21 cellular contexts compared by ENCODE assay signal in the genomic region with DNA sequence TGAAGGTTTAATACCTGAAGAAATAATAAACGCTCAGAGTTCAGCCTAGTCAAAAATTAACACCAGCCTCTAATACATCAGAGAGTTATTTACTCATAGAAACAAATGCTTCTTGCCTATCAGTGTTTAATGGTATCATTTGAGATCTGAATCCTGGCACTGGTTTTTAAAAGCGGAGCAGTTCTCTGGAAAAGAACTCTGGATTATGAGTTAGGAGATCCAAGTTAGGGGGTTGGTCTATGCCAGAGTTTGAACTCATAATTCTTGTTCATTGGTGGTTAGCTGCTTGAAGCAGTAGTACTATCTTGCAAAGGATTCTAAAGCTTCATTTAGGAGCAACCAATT. TPM values are rescaled to one million over a fixed set of nuclear protein-coding genes. Genes with fewer than 3 reads are reported as not detected.
DNase-seq lines count a peak whose midpoint lies in the region; ATAC-seq, FAIRE-seq and TF ChIP-seq lines count a peak whose summit lies in the region.
"Had no signal": no experiment of that assay in that cellular context is flagged by ENCODE, and none has a peak within 500 bp of the region (broad histone marks: within the 10 kb centered on the region; RNA-seq: fewer than 3 reads in every experiment).

No MANE protein-coding gene starts in this region.

- TF ChIP-seq EP300 in GM12878 (IDR thresholded peaks at IDR 0.05; ENCODE audit: borderline replicate concordance in 1 of 2, control insufficient read depth in 1 of 2, low read depth in 2 of 2, low read length in 2 of 2): no peak

- peaks cover 54% of the 10 kb centered on the region for H3K4me1 Mint-ChIP-seq in activated CD4-positive, alpha-beta memory T cell treated with anti-CD3 and anti-CD28 coated beads for 36 hours (ENCODE audit: low read depth)
- peaks cover 48% of the 10 kb centered on the region for H3K4me1 Mint-ChIP-seq in activated CD4-positive, alpha-beta memory T cell treated with anti-CD3 and anti-CD28 coated beads, Interleukin-2, amount 10 ng/mL, durations not matched to agents 7 days and 5 days
- H3K4me1 Mint-ChIP-seq in H9 (peaks cover 15 to 18% of the 10 kb centered on the region in 2 experiments), natural killer cell (peaks cover 55 to 59% of the 10 kb centered on the region in 2 donors), HFFc6 (ENCODE audit: low read depth) (peaks cover 24% of the 10 kb centered on the region)
- H3K4me1 Mint-ChIP-seq in activated T-helper 2 cell treated with anti-CD3 and anti-CD28 coated beads, Interferon-gamma antibody, Interleukin-2, Interleukin-4, amounts not matched to agents 10 μg/mL and 5 μg/mL and 100 μg/mL, durations not matched to agents 14 hours and 24 hours and 36 hours (ENCODE audit: low read depth): peaks cover 37% of the 10 kb centered on the region

- H4K91ac ChIP-seq in H9 (ENCODE audit: insufficient read length, low read depth, low read length): no peak overlapping the region

- H3K27ac Mint-ChIP-seq in activated CD4-positive, alpha-beta memory T cell treated with anti-CD3 and anti-CD28 coated beads for 36 hours: peak overlapping the region; percentile 54
- H3K27ac Mint-ChIP-seq in activated CD4-positive, alpha-beta memory T cell treated with anti-CD3 and anti-CD28 coated beads, Interleukin-2, amount 10 ng/mL, durations not matched to agents 7 days and 5 days: no peak overlapping the region
- H3K27ac Mint-ChIP-seq in H9 (peak overlapping the region in 2 of 3 experiments; percentile 53 to 63; a peak in 2 of 7 replicates), natural killer cell (peak overlapping the region; percentile 81 to 90), HFFc6 (no peak overlapping the region; the same call in 1 of the 2 replicates)
- H3K27ac Mint-ChIP-seq in activated T-helper 2 cell treated with anti-CD3 and anti-CD28 coated beads, Interferon-gamma antibody, Interleukin-2, Interleukin-4, amounts not matched to agents 10 μg/mL and 5 μg/mL and 100 μg/mL, durations not matched to agents 14 hours and 24 hours and 36 hours: no peak overlapping the region
- H3K27ac Mint-ChIP-seq: dendritic cell treated with granulocyte-macrophage colony-stimulating factor and Interleukin-4, amounts not matched to agents 40 ng/mL and 50 ng/mL, for 4 days had no signal

- H3K56ac ChIP-seq in H9 (ENCODE audit: insufficient read length, low read depth, low read length): no peak overlapping the region

- no peak overlapping the region for H2BK20ac ChIP-seq in H9 (ENCODE audit: low read depth, low read length, poor library complexity, severe bottlenecking)

- no peaks in the 10 kb centered on the region for H3K27me3 Mint-ChIP-seq in activated CD4-positive, alpha-beta memory T cell treated with anti-CD3 and anti-CD28 coated beads for 36 hours
- H3K27me3 Mint-ChIP-seq in activated CD4-positive, alpha-beta memory T cell treated with anti-CD3 and anti-CD28 coated beads, Interleukin-2, amount 10 ng/mL, durations not matched to agents 7 days and 5 days: no peaks in the 10 kb centered on the region
- H3K27me3 Mint-ChIP-seq in H9 (ENCODE audit: low read depth): no peaks in the 10 kb centered on the region
- H3K27me3 Mint-ChIP-seq in natural killer cell (ENCODE audit: low read depth in 2 of 2): no peaks in the 10 kb centered on the region
- H3K27me3 Mint-ChIP-seq in activated T-helper 2 cell treated with anti-CD3 and anti-CD28 coated beads, Interferon-gamma antibody, Interleukin-2, Interleukin-4, amounts not matched to agents 10 μg/mL and 5 μg/mL and 100 μg/mL, durations not matched to agents 14 hours and 24 hours and 36 hours (ENCODE audit: low read depth): no peaks in the 10 kb centered on the region
- H3K27me3 Mint-ChIP-seq in HFFc6 (ENCODE audit: insufficient read depth): no peaks in the 10 kb centered on the region; the same call in 1 of the 2 replicates
- H3K27me3 Mint-ChIP-seq: dendritic cell treated with granulocyte-macrophage colony-stimulating factor and Interleukin-4, amounts not matched to agents 40 ng/mL and 50 ng/mL, for 4 days had no signal

- no peaks in the 10 kb centered on the region for H3K9me3 ChIP-seq in H9 (ENCODE audit: control insufficient read depth, low read depth, low read length)
- H3K9me3 ChIP-seq in GM12878 (replicated peaks; ENCODE audit: control insufficient read depth, insufficient read depth, low read length): peaks cover 5% of the 10 kb centered on the region; the same call in 2 of the 3 replicates
- H3K9me3 ChIP-seq: breast epithelium had no signal

- no peak overlapping the region for H2AK5ac ChIP-seq in H9 (ENCODE audit: insufficient read length, low read length)

- H3T11ph ChIP-seq in H9 (ENCODE audit: low read length): no peak overlapping the region

- no peak overlapping the region for H2AFZ ChIP-seq in H9 (ENCODE audit: low read length)
- H2AFZ ChIP-seq in GM12878 (ENCODE audit: control insufficient read depth, low read depth, low read length): no peak overlapping the region

- H3K9me3 Mint-ChIP-seq in activated CD4-positive, alpha-beta memory T cell treated with anti-CD3 and anti-CD28 coated beads for 36 hours: peaks cover 4% of the 10 kb centered on the region
- peaks cover 7% of the 10 kb centered on the region for H3K9me3 Mint-ChIP-seq in activated CD4-positive, alpha-beta memory T cell treated with anti-CD3 and anti-CD28 coated beads, Interleukin-2, amount 10 ng/mL, durations not matched to agents 7 days and 5 days
- H3K9me3 Mint-ChIP-seq in H9: peaks cover 10 to 17% of the 10 kb centered on the region in 2 experiments
- H3K9me3 Mint-ChIP-seq in natural killer cell: peaks cover 0 to 4% of the 10 kb centered on the region in 2 donors
- H3K9me3 Mint-ChIP-seq in activated T-helper 2 cell treated with anti-CD3 and anti-CD28 coated beads, Interferon-gamma antibody, Interleukin-2, Interleukin-4, amounts not matched to agents 10 μg/mL and 5 μg/mL and 100 μg/mL, durations not matched to agents 14 hours and 24 hours and 36 hours: peaks cover 4% of the 10 kb centered on the region
- H3K9me3 Mint-ChIP-seq in HFFc6: no peaks in the 10 kb centered on the region
- H3K9me3 Mint-ChIP-seq: dendritic cell treated with granulocyte-macrophage colony-stimulating factor and Interleukin-4, amounts not matched to agents 40 ng/mL and 50 ng/mL, for 4 days had no signal

- H3K4me2 ChIP-seq in H9 (ENCODE audit: insufficient read depth, insufficient read length, low read length): no peak overlapping the region
- no peak overlapping the region for H3K4me2 ChIP-seq in GM12878 (ENCODE audit: control insufficient read depth, insufficient read depth)

- H3K4me3 ChIP-seq in GM12878: no peak overlapping the region
- H3K4me3 ChIP-seq: breast epithelium had no signal

- no peak overlapping the region for H3K23ac ChIP-seq in H9 (ENCODE audit: insufficient read length, low read depth, low read length)

- no peak for DNase-seq in activated CD4-positive, alpha-beta memory T cell treated with anti-CD3 and anti-CD28 coated beads for 36 hours
- no peak for DNase-seq in activated CD4-positive, alpha-beta memory T cell treated with anti-CD3 and anti-CD28 coated beads, Interleukin-2, amount 10 ng/mL, durations not matched to agents 7 days and 5 days
- DNase-seq in H9 (no peak), GM12878 (ENCODE audit: low read depth, low spot score) (no peak), natural killer cell (no peak), NCI-H1105 treated with DMSO at 0.1 percent for 48 hours (lab: John Stamatoyannopoulos, UW) (no peak), HFFc6 (no peak)
- no peak for DNase-seq in activated T-helper 2 cell treated with anti-CD3 and anti-CD28 coated beads, Interferon-gamma antibody, Interleukin-2, Interleukin-4, amounts not matched to agents 10 μg/mL and 5 μg/mL and 100 μg/mL, durations not matched to agents 14 hours and 24 hours and 36 hours (ENCODE audit: low spot score)
- DNase-seq: C1 segment of cervical spinal cord, foreskin keratinocyte, hypothalamus, MV-4-11, NCI-H187 treated with DMSO at 0.1 percent for 48 hours, NCI-H2227 treated with DMSO at 0.1 percent for 48 hours, NCI-H82, OCI-M1, SIG-M5 had no signal

- SMC1A ChIA-PET in GM12878 (lab: Charles Lee; ENCODE audit: uncharacterized antibody, unreplicated experiment): interaction anchor here (1.3 to 1.6 kb wide), 2 partner anchors 15 to 41 kb away, joined by 3 read pairs; no protein-coding TSS in a partner anchor

- H3K9ac ChIP-seq in H9 (ENCODE audit: extremely low read depth, insufficient read length, low read length) (no peak overlapping the region), GM12878 (ENCODE audit: control insufficient read depth, insufficient read depth, low read length) (no peak overlapping the region)

- no peak overlapping the region for H4K5ac ChIP-seq in H9 (ENCODE audit: insufficient read length, low read depth, low read length)

- H2BK120ac ChIP-seq in H9 (ENCODE audit: low read depth, low read length, poor library complexity, severe bottlenecking): no peak overlapping the region

- peaks cover 38% of the 10 kb centered on the region; the same call in 1 of the 2 replicates for H3K79me2 ChIP-seq in H9 (ENCODE audit: insufficient read depth, low read length)
- peaks cover 66% of the 10 kb centered on the region for H3K79me2 ChIP-seq in GM12878 (ENCODE audit: control insufficient read depth, insufficient read depth, low read length)

- ATAC-seq in GM12878: no peak
- ATAC-seq in natural killer cell: no peak
- ATAC-seq: foreskin keratinocyte, sciatic nerve had no signal

- CTCF ChIA-PET in activated CD4-positive, alpha-beta memory T cell treated with anti-CD3 and anti-CD28 coated beads for 36 hours (lab: Charles Lee): interaction anchor here (1.0 kb wide), 1 partner anchor 8 kb away, joined by 3 read pairs; no protein-coding TSS in a partner anchor
- CTCF ChIA-PET in activated CD4-positive, alpha-beta memory T cell treated with anti-CD3 and anti-CD28 coated beads, Interleukin-2, amount 10 ng/mL, durations not matched to agents 7 days and 5 days (lab: Charles Lee): interaction anchor here (3.0 kb wide), 1 partner anchor 30 kb away, joined by 8 read pairs; a partner anchor contains a TSS
- CTCF ChIA-PET in GM12878 (lab: Yijun Ruan, JAX): no interaction called here

- no peak overlapping the region for H2BK15ac ChIP-seq in H9 (ENCODE audit: low read depth, low read length)

- H2BK5ac ChIP-seq in H9 (ENCODE audit: insufficient read length, low read length): no peak overlapping the region

- in situ Hi-C loops in GM12878 (cut with MboI): no loop called here

- TF ChIP-seq POLR2A in GM12878 (IDR thresholded peaks at IDR 0.05; ENCODE audit: low read depth, low read length): no peak

- H4K20me1 ChIP-seq in H9 (ENCODE audit: control insufficient read depth, insufficient read depth, insufficient read length) (no peaks in the 10 kb centered on the region), GM12878 (ENCODE audit: control insufficient read depth, insufficient read depth) (peaks cover 1% of the 10 kb centered on the region; the same call in 1 of the 2 replicates)

- H2BK12ac ChIP-seq in H9 (ENCODE audit: insufficient read length, low read depth, low read length): no peak overlapping the region

- TF ChIP-seq CTCF in H9 (conservative IDR thresholded peaks at IDR 0.05) (no peak), GM12878 (IDR thresholded peaks at IDR 0.05 in 2 of 3, conservative IDR thresholded peaks at IDR 0.05 in 1 of 3; ENCODE audit: control insufficient read depth in 2 of 3, extremely low read depth in 1 of 3, insufficient read depth in 1 of 3, low read depth in 3 of 3, low read length in 3 of 3) (no peak), natural killer cell (IDR thresholded peaks at IDR 0.05) (no peak), HFFc6 (IDR thresholded peaks at IDR 0.05) (no peak)

- H3K18ac ChIP-seq in H9 (ENCODE audit: insufficient read length, low read depth, low read length): no peak overlapping the region

- H3K14ac ChIP-seq in H9 (ENCODE audit: insufficient read depth, low read length): no peak overlapping the region

- H3K36me3 ChIP-seq in GM12878 (ENCODE audit: control insufficient read depth in 2 of 2, insufficient read depth in 2 of 2, low read length in 1 of 2): peaks cover 0 to 3% of the 10 kb centered on the region in 2 experiments; a peak in 2 of 4 replicates
- H3K36me3 ChIP-seq: breast epithelium had no signal

- peaks cover 2% of the 10 kb centered on the region for H3K79me1 ChIP-seq in H9 (ENCODE audit: insufficient read depth, low read depth, low read length, poor library complexity, severe bottlenecking)

- no peaks in the 10 kb centered on the region; the same call in 1 of the 2 replicates for H3K4me1 ChIP-seq in H9 (ENCODE audit: insufficient read depth, low read length)
- H3K4me1 ChIP-seq in GM12878 (ENCODE audit: control insufficient read depth, insufficient read depth, low read length): 0 out of 2 replicates have a peak, but pooled peaks cover 4% of the 10 kb centered on the region
- H3K4me1 ChIP-seq: breast epithelium, foreskin keratinocyte had no signal

- no peak overlapping the region for H3K4me3 Mint-ChIP-seq in activated CD4-positive, alpha-beta memory T cell treated with anti-CD3 and anti-CD28 coated beads for 36 hours
- H3K4me3 Mint-ChIP-seq in activated CD4-positive, alpha-beta memory T cell treated with anti-CD3 and anti-CD28 coated beads, Interleukin-2, amount 10 ng/mL, durations not matched to agents 7 days and 5 days: no peak overlapping the region
- no peak overlapping the region for H3K4me3 Mint-ChIP-seq in H9
- H3K4me3 Mint-ChIP-seq in natural killer cell: peak overlapping the region; percentile 47
- no peak overlapping the region for H3K4me3 Mint-ChIP-seq in activated T-helper 2 cell treated with anti-CD3 and anti-CD28 coated beads, Interferon-gamma antibody, Interleukin-2, Interleukin-4, amounts not matched to agents 10 μg/mL and 5 μg/mL and 100 μg/mL, durations not matched to agents 14 hours and 24 hours and 36 hours (ENCODE audit: low read depth)
- H3K4me3 Mint-ChIP-seq in HFFc6: no peak overlapping the region
- H3K4me3 Mint-ChIP-seq: dendritic cell treated with granulocyte-macrophage colony-stimulating factor and Interleukin-4, amounts not matched to agents 40 ng/mL and 50 ng/mL, for 4 days had no signal

- POLR2A ChIA-PET in activated CD4-positive, alpha-beta memory T cell treated with anti-CD3 and anti-CD28 coated beads for 36 hours (lab: Charles Lee): interaction anchor here (1.2 to 1.7 kb wide), 2 partner anchors 14 to 25 kb away, joined by 3 to 4 read pairs; no protein-coding TSS in a partner anchor
- POLR2A ChIA-PET in activated CD4-positive, alpha-beta memory T cell treated with anti-CD3 and anti-CD28 coated beads, Interleukin-2, amount 10 ng/mL, durations not matched to agents 7 days and 5 days (lab: Charles Lee): interaction anchor here (1.0 to 1.5 kb wide), 5 partner anchors 8 to 138 kb away, joined by 3 to 5 read pairs (median 4); a partner anchor contains a TSS
- POLR2A ChIA-PET in GM12878 (lab: Charles Lee): interaction anchor here (1.4 kb wide), 1 partner anchor 26 kb away, joined by 3 read pairs; no protein-coding TSS in a partner anchor

- RAD21 ChIA-PET in GM12878 (lab: Charles Lee; ENCODE audit: unreplicated experiment): no interaction called here

- H3K23me2 ChIP-seq in H9 (ENCODE audit: insufficient read length, low read depth, low read length, poor library complexity, severe bottlenecking): no peaks in the 10 kb centered on the region

- H3K27me3 ChIP-seq in H9 (ENCODE audit: insufficient read depth, low read length) (no peaks in the 10 kb centered on the region), GM12878 (replicated peaks in 1 of 2; ENCODE audit: control insufficient read depth in 2 of 2, insufficient read depth in 2 of 2, low read length in 1 of 2) (no peaks in the 10 kb centered on the region)
- H3K27me3 ChIP-seq: breast epithelium, foreskin keratinocyte had no signal

- H3K36me3 Mint-ChIP-seq in activated CD4-positive, alpha-beta memory T cell treated with anti-CD3 and anti-CD28 coated beads for 36 hours: peaks cover 3% of the 10 kb centered on the region
- H3K36me3 Mint-ChIP-seq in activated CD4-positive, alpha-beta memory T cell treated with anti-CD3 and anti-CD28 coated beads, Interleukin-2, amount 10 ng/mL, durations not matched to agents 7 days and 5 days (ENCODE audit: low read depth): peaks cover 13% of the 10 kb centered on the region
- H3K36me3 Mint-ChIP-seq in H9 (ENCODE audit: insufficient read depth in 1 of 3, low read depth in 3 of 3) (peaks cover 10 to 31% (median 18%) of the 10 kb centered on the region in 3 experiments), natural killer cell (no peaks in the 10 kb centered on the region), HFFc6 (ENCODE audit: low read depth) (peaks cover 5% of the 10 kb centered on the region; the same call in 1 of the 2 replicates)
- peaks cover 14% of the 10 kb centered on the region for H3K36me3 Mint-ChIP-seq in activated T-helper 2 cell treated with anti-CD3 and anti-CD28 coated beads, Interferon-gamma antibody, Interleukin-2, Interleukin-4, amounts not matched to agents 10 μg/mL and 5 μg/mL and 100 μg/mL, durations not matched to agents 14 hours and 24 hours and 36 hours (ENCODE audit: low read depth)

- no peak overlapping the region for H4K8ac ChIP-seq in H9 (replicated peaks; ENCODE audit: insufficient read length, low read depth, low read length)

- no peak overlapping the region for H3K4ac ChIP-seq in H9 (ENCODE audit: low read depth, low read length)

- no peak for TF ChIP-seq RAD21 in GM12878 (IDR thresholded peaks at IDR 0.05; ENCODE audit: insufficient read depth, low read depth, low read length)

- intact Hi-C loops in activated CD4-positive, alpha-beta memory T cell treated with anti-CD3 and anti-CD28 coated beads for 36 hours (cut with micrococcal nuclease): loop anchor here (2.0 kb wide), 1 partner anchor 13 kb away; no protein-coding TSS in a partner anchor
- intact Hi-C loops in GM12878 (cut with micrococcal nuclease; ENCODE audit: unreplicated experiment): no loop called here
- intact Hi-C loops in natural killer cell (cut with micrococcal nuclease): no loop called here
- intact Hi-C loops in activated T-helper 2 cell treated with anti-CD3 and anti-CD28 coated beads, Interferon-gamma antibody, Interleukin-2, Interleukin-4, amounts not matched to agents 10 μg/mL and 5 μg/mL and 100 μg/mL, durations not matched to agents 14 hours and 24 hours and 36 hours (cut with micrococcal nuclease): no loop called here

- TSS peak; percentile 63 for BruUV-seq in GM12878 (replicated peaks; lab: Mats Ljungman, UMichigan)

- H3K27ac ChIP-seq in H9 (ENCODE audit: insufficient read length, low read depth, low read length) (no peak overlapping the region), GM12878 (ENCODE audit: control insufficient read depth, insufficient read depth) (no peak overlapping the region)
- H3K27ac ChIP-seq: breast epithelium, foreskin keratinocyte had no signal

- no peak for FAIRE-seq in GM12878 (lab: Jason Lieb, UNC)
- FAIRE-seq: keratinocyte had no signal

- WGBS in H9 (ENCODE audit: extremely low coverage, insufficient read length, low lambda C conversion rate): no CpG with 5 or more reads among the region's 2 CpGs
- 75% methylated on average over 2 of the region's 2 CpGs for WGBS in GM12878 (ENCODE audit: insufficient coverage, insufficient replicate concordance, low lambda C conversion rate, missing lambda C conversion rate)

RNA-seq across cellular contexts. Expression of a gene that starts 28.5 kb away (rescaled TPM):
- total RNA-seq in activated CD4-positive, alpha-beta memory T cell treated with anti-CD3 and anti-CD28 coated beads for 36 hours: 10 to 100 TPM; 41.3 to 44.8 TPM
- total RNA-seq in activated CD4-positive, alpha-beta memory T cell treated with anti-CD3 and anti-CD28 coated beads, Interleukin-2, amount 10 ng/mL, durations not matched to agents 7 days and 5 days: 10 to 100 TPM; 54.1 to 56.1 TPM
- total RNA-seq in H9 (2021) (32.8 and 34.0 TPM in 2 replicates), GM12878 (2014; rRNA removed) (30.8 and 32.3 TPM in 2 replicates), GM12878 (2014; rRNA removed; fragmentation: Illumina TruSeq; extraction: Trizol) (39.1 and 40.7 TPM in 2 replicates), GM12878 (2021) (25.2 and 29.9 TPM in 2 replicates), natural killer cell (100 to 1,000 TPM; 161 to 189 (median 178) TPM)
- total RNA-seq in GM12878 (2013; cell fraction: nucleolus; rRNA removed): 205 and 208 TPM in 2 replicates
- 14.4 TPM for polyA plus RNA-seq in GM12878 (2011; ENCODE audit: low read depth)
- polyA plus RNA-seq in GM12878 (2011; rRNA removed) (20.8 and 38.1 TPM in 2 replicates), GM12878 (2014; fragmentation: Illumina TruSeq; extraction: Trizol) (26.1 and 37.4 TPM in 2 replicates), GM12878 (2014; fragmentation: Nextera tagmentation; extraction: Ambion mirVana) (10 to 100 TPM; 13.6 to 19.1 TPM), GM12878 (2014; rRNA removed) (16.1 and 16.9 TPM in 2 replicates), GM12878 (2016; fragmentation: Nextera tagmentation; extraction: Ambion mirVana) (10 to 100 TPM; 31.7 to 33.1 TPM)
- polyA plus RNA-seq in GM12878 (2011; cell fraction: cytosol; rRNA removed): 6.9 and 7.6 TPM in 2 replicates
- 27.7 and 28.1 TPM in 2 replicates for polyA plus RNA-seq in GM12878 (2011; cell fraction: nucleus; rRNA removed)
- polyA plus RNA-seq in GM12878 (2012): 18.1 and 21.5 TPM in 2 replicates
- 30.9 and 49.3 TPM in 2 replicates for polyA minus RNA-seq in GM12878 (2011; rRNA and poly(A)+ RNA removed)
- 10.4 and 12.1 TPM in 2 replicates for polyA minus RNA-seq in GM12878 (2011; cell fraction: cytosol; rRNA and poly(A)+ RNA removed)
- 34.6 and 72.5 TPM in 2 replicates for polyA minus RNA-seq in GM12878 (2011; cell fraction: nucleus; rRNA and poly(A)+ RNA removed)
- total RNA-seq in activated T-helper 2 cell treated with anti-CD3 and anti-CD28 coated beads, Interferon-gamma antibody, Interleukin-2, Interleukin-4, amounts not matched to agents 10 μg/mL and 5 μg/mL and 100 μg/mL, durations not matched to agents 14 hours and 24 hours and 36 hours: 49.6 and 55.3 TPM in 2 replicates
- 10 to 100 TPM; 19.4 to 22.8 (median 20.5) TPM for total RNA-seq in HFFc6 (2021; fragmentation: NEBNext Ultra II Directional; extraction: Animal tissue kit (Norgen Biotek cat#: 25700))

RNA-seq across cellular contexts. Expression of a gene that starts 28.9 kb away (rescaled TPM):
- 10 to 100 TPM; 36.1 to 37.5 TPM for total RNA-seq in activated CD4-positive, alpha-beta memory T cell treated with anti-CD3 and anti-CD28 coated beads for 36 hours
- total RNA-seq in activated CD4-positive, alpha-beta memory T cell treated with anti-CD3 and anti-CD28 coated beads, Interleukin-2, amount 10 ng/mL, durations not matched to agents 7 days and 5 days: 10 to 100 TPM; 28.2 to 34.3 TPM
- total RNA-seq in H9 (2021) (43.3 and 44.7 TPM in 2 replicates), GM12878 (2014; rRNA removed) (14.2 and 15.1 TPM in 2 replicates), GM12878 (2014; rRNA removed; fragmentation: Illumina TruSeq; extraction: Trizol) (15.7 TPM in 2 replicates), GM12878 (2021) (19.6 and 21.3 TPM in 2 replicates), natural killer cell (10 to 100 TPM; 18.7 to 26.0 (median 23.9) TPM)
- 8.5 and 8.7 TPM in 2 replicates for total RNA-seq in GM12878 (2013; cell fraction: nucleolus; rRNA removed)
- polyA plus RNA-seq in GM12878 (2011; ENCODE audit: low read depth): 6.9 TPM
- polyA plus RNA-seq in GM12878 (2011; rRNA removed) (33.5 and 48.5 TPM in 2 replicates), GM12878 (2014; fragmentation: Illumina TruSeq; extraction: Trizol) (23.3 and 24.7 TPM in 2 replicates), GM12878 (2014; fragmentation: Nextera tagmentation; extraction: Ambion mirVana) (10 to 100 TPM; 28.9 to 36.0 TPM), GM12878 (2014; rRNA removed) (17.3 and 19.4 TPM in 2 replicates), GM12878 (2016; fragmentation: Nextera tagmentation; extraction: Ambion mirVana) (10 to 100 TPM; 25.8 to 29.2 TPM)
- polyA plus RNA-seq in GM12878 (2011; cell fraction: cytosol; rRNA removed): 16.9 and 20.6 TPM in 2 replicates
- 8.9 and 9.6 TPM in 2 replicates for polyA plus RNA-seq in GM12878 (2011; cell fraction: nucleus; rRNA removed)
- polyA plus RNA-seq in GM12878 (2012): 10.3 and 16.9 TPM in 2 replicates
- polyA minus RNA-seq in GM12878 (2011; rRNA and poly(A)+ RNA removed): 18.0 and 20.7 TPM in 2 replicates
- polyA minus RNA-seq in GM12878 (2011; cell fraction: cytosol; rRNA and poly(A)+ RNA removed): 8.4 and 11.1 TPM in 2 replicates
- 2.7 and 3.1 TPM in 2 replicates for polyA minus RNA-seq in GM12878 (2011; cell fraction: nucleus; rRNA and poly(A)+ RNA removed)
- total RNA-seq in activated T-helper 2 cell treated with anti-CD3 and anti-CD28 coated beads, Interferon-gamma antibody, Interleukin-2, Interleukin-4, amounts not matched to agents 10 μg/mL and 5 μg/mL and 100 μg/mL, durations not matched to agents 14 hours and 24 hours and 36 hours: 30.4 and 33.7 TPM in 2 replicates
- total RNA-seq in HFFc6 (2021; fragmentation: NEBNext Ultra II Directional; extraction: Animal tissue kit (Norgen Biotek cat#: 25700)): 10 to 100 TPM; 24.9 to 31.0 (median 26.7) TPM

Comparison
In these comparisons a context has a peak if more than half of its experiments do, and no peak if none do; other contexts are left out.
1. H3K27ac Mint-ChIP-seq: peak in activated CD4-positive, alpha-beta memory T cell treated with anti-CD3 and anti-CD28 coated beads for 36 hours (single experiment), H9 (2 of 3) and natural killer cell (2 of 2); none in activated CD4-positive, alpha-beta memory T cell treated with anti-CD3 and anti-CD28 coated beads, Interleukin-2, amount 10 ng/mL, durations not matched to agents 7 days and 5 days (single experiment), activated T-helper 2 cell treated with anti-CD3 and anti-CD28 coated beads, Interferon-gamma antibody, Interleukin-2, Interleukin-4, amounts not matched to agents 10 μg/mL and 5 μg/mL and 100 μg/mL, durations not matched to agents 14 hours and 24 hours and 36 hours (single experiment) and HFFc6 (single experiment).